Comparison of ENCODE assay signal across 18 cellular contexts in genomic region chr2:10240161-10240681, GRCh38.
"Had no signal": no experiment of that assay in that cellular context is flagged by ENCODE, and none has a peak within 500 bp of the region (broad histone marks: within the 10 kb centered on the region; RNA-seq: fewer than 3 reads in every experiment).

No MANE protein-coding gene starts in this region.

- H3K4me1 Mint-ChIP-seq: activated CD4-positive, alpha-beta T cell treated with anti-CD3 and anti-CD28 coated beads, Interleukin-2, amount 10 ng/mL, durations not matched to agents 24 days and 14 days; activated naive CD4-positive, alpha-beta T cell treated with anti-CD3 and anti-CD28 coated beads, Interleukin-2, amount 50 U/mL, for 24 hours; T-helper 17 cell had no signal

- H3K27me3 Mint-ChIP-seq: activated CD4-positive, alpha-beta T cell treated with anti-CD3 and anti-CD28 coated beads, Interleukin-2, amount 10 ng/mL, durations not matched to agents 24 days and 14 days; activated naive CD4-positive, alpha-beta T cell treated with anti-CD3 and anti-CD28 coated beads, Interleukin-2, amount 50 U/mL, for 24 hours had no signal

- ATAC-seq: gastroesophageal sphincter, mucosa of descending colon, T-helper 17 cell had no signal

- H3K27ac Mint-ChIP-seq: activated CD4-positive, alpha-beta memory T cell treated with anti-CD3 and anti-CD28 coated beads for 36 hours; activated CD4-positive, alpha-beta T cell treated with anti-CD3 and anti-CD28 coated beads, Interleukin-2, amount 10 ng/mL, durations not matched to agents 24 days and 14 days; activated naive CD4-positive, alpha-beta T cell treated with anti-CD3 and anti-CD28 coated beads, Interleukin-2, amount 50 U/mL, for 24 hours; activated T-cell treated with anti-CD3 and anti-CD28 coated beads, Interleukin-2, amount 50 U/mL, for 24 hours; T-helper 17 cell had no signal

- H3K4me3 Mint-ChIP-seq: activated CD4-positive, alpha-beta memory T cell treated with anti-CD3 and anti-CD28 coated beads for 36 hours; activated CD4-positive, alpha-beta T cell treated with anti-CD3 and anti-CD28 coated beads, Interleukin-2, amount 10 ng/mL, durations not matched to agents 24 days and 14 days; activated naive CD4-positive, alpha-beta T cell treated with anti-CD3 and anti-CD28 coated beads, Interleukin-2, amount 50 U/mL, for 24 hours; activated T-cell treated with anti-CD3 and anti-CD28 coated beads, Interleukin-2, amount 50 U/mL, for 24 hours; T-helper 17 cell had no signal

- H3K9me3 Mint-ChIP-seq: activated CD4-positive, alpha-beta memory T cell treated with anti-CD3 and anti-CD28 coated beads for 36 hours; activated CD4-positive, alpha-beta T cell treated with anti-CD3 and anti-CD28 coated beads, Interleukin-2, amount 10 ng/mL, durations not matched to agents 24 days and 14 days; activated naive CD4-positive, alpha-beta T cell treated with anti-CD3 and anti-CD28 coated beads, Interleukin-2, amount 50 U/mL, for 24 hours; activated T-cell treated with anti-CD3 and anti-CD28 coated beads, Interleukin-2, amount 50 U/mL, for 24 hours had no signal

- H3K36me3 Mint-ChIP-seq: activated CD4-positive, alpha-beta memory T cell treated with anti-CD3 and anti-CD28 coated beads for 36 hours; activated naive CD4-positive, alpha-beta T cell treated with anti-CD3 and anti-CD28 coated beads, Interleukin-2, amount 50 U/mL, for 24 hours had no signal

- DNase-seq: activated CD4-positive, alpha-beta memory T cell treated with anti-CD3 and anti-CD28 coated beads for 36 hours; activated CD4-positive, alpha-beta T cell treated with anti-CD3 and anti-CD28 coated beads, Interleukin-2, amount 10 ng/mL, durations not matched to agents 24 days and 14 days; activated CD4-positive, CD25-positive, alpha-beta regulatory T cell treated with anti-CD3 and anti-CD28 coated beads, Interleukin-2, amount 50 U/mL, for 72 hours; activated gamma-delta T cell; activated T-cell treated with anti-CD3 and anti-CD28 coated beads, Interleukin-2, amount 50 U/mL, for 24 hours; cerebellar nuclear complex; head of caudate nucleus; hippocampal formation; kidney; nucleus accumbens; stimulated activated CD4-positive, alpha-beta T cell treated with anti-CD3 and anti-CD28 coated beads, Interleukin-2, amount 100 ng/mL, for 48 hours; stimulated activated naive CD4-positive, alpha-beta T cell treated with Interleukin-2 at 50 U/mL for 16 hours; T-helper 17 cell; T1000; WERI-Rb-1 had no signal
